1 cellular context compared by ENCODE assay signal in genomic region chr2:120210234-120210781, GRCh38.
TF ChIP-seq lines count a peak whose summit lies in the region.

No MANE protein-coding gene starts in this region.

TF ChIP-seq in HepG2, 621 proteins besides CTCF, POLR2A, EP300 and RAD21:
- no peak for TF ChIP-seq ZNF225 (CRISPR knock-in tag; IDR thresholded peaks at IDR 0.05)
- no peak for TF ChIP-seq CENPBD1 (CRISPR knock-in tag; IDR thresholded peaks at IDR 0.05; ENCODE audit: borderline replicate concordance, low read depth)
- no peak for TF ChIP-seq ZNF761 (CRISPR knock-in tag; conservative IDR thresholded peaks at IDR 0.05)
- no peak for TF ChIP-seq XBP1 (CRISPR knock-in tag; IDR thresholded peaks at IDR 0.05)
- no peak for TF ChIP-seq ZNF343 (CRISPR knock-in tag; IDR thresholded peaks at IDR 0.05)
- no peak for TF ChIP-seq HMG20A (CRISPR knock-in tag; IDR thresholded peaks at IDR 0.05; ENCODE audit: borderline replicate concordance)
- TF ChIP-seq ZNF792 (CRISPR knock-in tag; IDR thresholded peaks at IDR 0.05), result no peak
- TF ChIP-seq ZKSCAN5 (CRISPR knock-in tag; IDR thresholded peaks at IDR 0.05), result no peak
- TF ChIP-seq TCF7 (IDR thresholded peaks at IDR 0.05; ENCODE audit: low read depth), result no peak
- TF ChIP-seq SP4 (CRISPR knock-in tag; IDR thresholded peaks at IDR 0.05), result no peak
TF ChIP-seq in HepG2: peak in this region for 0.
